ENCODE assay signal across 8 cellular contexts in genomic region chr11:85685820-85686459, GRCh38. TPM values are rescaled to one million over a fixed set of nuclear protein-coding genes. Genes with fewer than 3 reads are reported as not detected.
A peak's percentile ranks its signal among the peaks of the same experiment; 100 is the strongest.
DNase-seq lines count a peak whose midpoint lies in the region; ATAC-seq and TF ChIP-seq lines count a peak whose summit lies in the region.

CCDC89 (minus strand) TSS chr11:85686195; CDS start chr11:85686130, 65 bp downstream.

- H3K36me3 ChIP-seq in esophagus muscularis mucosa = no peaks in the 10 kb centered on the region
- peaks cover 4 to 5% of the 10 kb centered on the region in 2 donors for H3K36me3 ChIP-seq in mucosa of rectum (ENCODE audit: control insufficient read depth in 2 of 2, insufficient read depth in 2 of 2, low read length in 2 of 2)

- TF ChIP-seq CTCF in esophagus muscularis mucosa (IDR thresholded peaks at IDR 0.05) = peak in 1 of 3 experiments; percentile 12

- TF ChIP-seq POLR2A in esophagus muscularis mucosa (IDR thresholded peaks at IDR 0.05; ENCODE audit: low read depth) = no peak

- no peak for TF ChIP-seq EP300 in esophagus muscularis mucosa (IDR thresholded peaks at IDR 0.05)

- ATAC-seq in GM21515 (IDR thresholded peaks at IDR 0.05; ENCODE audit: unreplicated experiment) (no peak), GM18867 (IDR thresholded peaks at IDR 0.05; ENCODE audit: unreplicated experiment) (no peak)

- DNase-seq in EL = peak; percentile 77
- DNase-seq in NCI-H748 treated with DMSO at 0.1 percent for 48 hours (lab: John Stamatoyannopoulos, UW) = peak; percentile 76
- DNase-seq in esophagus muscularis mucosa (ENCODE audit: extremely low spot score) = peak; percentile 94
- DNase-seq in activated naive CD8-positive, alpha-beta T cell treated with anti-CD3 and anti-CD28 coated beads for 36 hours = no peak
- no peak for DNase-seq in UCSD-AML1 (lab: John Stamatoyannopoulos, UW; ENCODE audit: unreplicated experiment)

- peaks cover 11% of the 10 kb centered on the region for H3K4me1 Mint-ChIP-seq in activated naive CD8-positive, alpha-beta T cell treated with anti-CD3 and anti-CD28 coated beads for 36 hours

- H3K27me3 Mint-ChIP-seq in activated naive CD8-positive, alpha-beta T cell treated with anti-CD3 and anti-CD28 coated beads for 36 hours = no peaks in the 10 kb centered on the region

- H3K27ac ChIP-seq in esophagus muscularis mucosa (replicated peaks in 1 of 4) (peak within 1 kb of the TSS; percentile 76 to 83 (median 80)), mucosa of rectum (ENCODE audit: low read depth in 2 of 2, low read length in 2 of 2) (peak within 1 kb of the TSS; percentile 6 to 61)

- H3K9ac ChIP-seq in mucosa of rectum (ENCODE audit: low read depth in 1 of 2, low read length in 2 of 2) = no peak within 1 kb of the TSS

- H3K27ac Mint-ChIP-seq in activated naive CD8-positive, alpha-beta T cell treated with anti-CD3 and anti-CD28 coated beads for 36 hours = no peak within 1 kb of the TSS

- 22% methylated on average over 13 of the region's 13 CpGs for WGBS in esophagus muscularis mucosa

- H3K27me3 ChIP-seq in esophagus muscularis mucosa (no peaks in the 10 kb centered on the region), mucosa of rectum (ENCODE audit: control insufficient read depth in 2 of 2, insufficient read depth in 2 of 2, low read length in 2 of 2) (no peaks in the 10 kb centered on the region)

- intact Hi-C loops in esophagus muscularis mucosa (cut with DNase I) = no loop called here

- H3K4me1 ChIP-seq in esophagus muscularis mucosa (peaks cover 16 to 38% (median 31%) of the 10 kb centered on the region in 4 donors), mucosa of rectum (ENCODE audit: control insufficient read depth in 2 of 2, insufficient read depth in 2 of 2, low read length in 2 of 2) (no peaks in the 10 kb centered on the region)

- peaks cover 5% of the 10 kb centered on the region for H3K36me3 Mint-ChIP-seq in activated naive CD8-positive, alpha-beta T cell treated with anti-CD3 and anti-CD28 coated beads for 36 hours

- H3K9me3 ChIP-seq in esophagus muscularis mucosa (no peaks in the 10 kb centered on the region), mucosa of rectum (ENCODE audit: control insufficient read depth in 2 of 2, low read length in 2 of 2) (no peaks in the 10 kb centered on the region)

- H3K9me3 Mint-ChIP-seq in activated naive CD8-positive, alpha-beta T cell treated with anti-CD3 and anti-CD28 coated beads for 36 hours = no peaks in the 10 kb centered on the region

- H3K4me3 ChIP-seq in esophagus muscularis mucosa = peak within 1 kb of the TSS; percentile 50 to 62 (median 54)
- peak within 1 kb of the TSS; percentile 45 to 63 for H3K4me3 ChIP-seq in mucosa of rectum (ENCODE audit: low read length in 2 of 2)

- H3K4me3 Mint-ChIP-seq in activated naive CD8-positive, alpha-beta T cell treated with anti-CD3 and anti-CD28 coated beads for 36 hours = no peak within 1 kb of the TSS

RNA-seq across cellular contexts. Expression of gene CCDC89, which starts in this region (rescaled TPM):
- 1 to 10 TPM in 3 of 4 donors, under 1 TPM in 1; 0.83 to 2.9 (median 2.5) TPM for total RNA-seq in esophagus muscularis mucosa
- not detected for total RNA-seq in activated naive CD8-positive, alpha-beta T cell treated with anti-CD3 and anti-CD28 coated beads for 36 hours

Comparison
In these comparisons a context has a peak if more than half of its experiments do, and no peak if none do; other contexts are left out.
1. DNase-seq: peak in EL (single experiment), NCI-H748 treated with DMSO at 0.1 percent for 48 hours (single experiment) and esophagus muscularis mucosa (single experiment); none in activated naive CD8-positive, alpha-beta T cell treated with anti-CD3 and anti-CD28 coated beads for 36 hours (single experiment) and UCSD-AML1 (single experiment).